Comparison of ENCODE assay signal across 8 cellular contexts in genomic region chrX:130401415-130402210, GRCh38. TPM values are rescaled to one million over a fixed set of nuclear protein-coding genes. Genes with fewer than 3 reads are reported as not detected.
DNase-seq lines count a peak whose midpoint lies in the region; TF ChIP-seq lines count a peak whose summit lies in the region.

A gene with protein sequence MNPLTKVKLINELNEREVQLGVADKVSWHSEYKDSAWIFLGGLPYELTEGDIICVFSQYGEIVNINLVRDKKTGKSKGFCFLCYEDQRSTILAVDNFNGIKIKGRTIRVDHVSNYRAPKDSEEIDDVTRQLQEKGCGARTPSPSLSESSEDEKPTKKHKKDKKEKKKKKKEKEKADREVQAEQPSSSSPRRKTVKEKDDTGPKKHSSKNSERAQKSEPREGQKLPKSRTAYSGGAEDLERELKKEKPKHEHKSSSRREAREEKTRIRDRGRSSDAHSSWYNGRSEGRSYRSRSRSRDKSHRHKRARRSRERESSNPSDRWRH (plus strand): TSS chrX:130401987. CDS start chrX:130402033, 46 bp downstream.

- DNase-seq in HFF-Myc (ENCODE audit: extremely low read depth, low read depth) (peak; percentile 10), MV-4-11 (lab: John Stamatoyannopoulos, UW) (peak; percentile 61), SKM-1 treated with dmso at 0.1 percent for 144 hours (lab: John Stamatoyannopoulos, UW; ENCODE audit: unreplicated experiment) (peak; percentile 51), glomerular visceral epithelial cell (ENCODE audit: extremely low spot score) (peak; percentile 78), osteocyte (ENCODE audit: extremely low spot score, unreplicated experiment) (peak; percentile 92), thyroid gland (peak; percentile 69 to 71)

- H3K27ac ChIP-seq in thyroid gland = peak within 1 kb of the TSS; percentile 61 to 80 (median 64)

- no peaks in the 10 kb centered on the region for H3K27me3 ChIP-seq in thyroid gland

- H3K4me1 ChIP-seq in thyroid gland = peaks cover 0 to 7% of the 10 kb centered on the region in 2 donors

- H3K36me3 ChIP-seq in thyroid gland = no peaks in the 10 kb centered on the region

- H3K4me3 Mint-ChIP-seq in activated naive CD8-positive, alpha-beta T cell = peak within 1 kb of the TSS; percentile 97
- H3K4me3 Mint-ChIP-seq in osteocyte (ENCODE audit: unreplicated experiment) = peak within 1 kb of the TSS; percentile 82

- 5 to 6% methylated on average over 7 to 10 of the region's 47 CpGs for WGBS in thyroid gland, 2 donors

- peak in 1 of 2 donors; percentile 60 for TF ChIP-seq POLR2A in thyroid gland (IDR thresholded peaks at IDR 0.05)

- H3K27me3 Mint-ChIP-seq in activated naive CD8-positive, alpha-beta T cell = peaks cover under 1% of the 10 kb centered on the region
- peaks cover 10% of the 10 kb centered on the region for H3K27me3 Mint-ChIP-seq in osteocyte (ENCODE audit: unreplicated experiment)

- H3K9me3 ChIP-seq in thyroid gland = no peaks in the 10 kb centered on the region

- no peaks in the 10 kb centered on the region for H3K9me3 Mint-ChIP-seq in activated naive CD8-positive, alpha-beta T cell (ENCODE audit: low read depth)
- H3K9me3 Mint-ChIP-seq in osteocyte (ENCODE audit: unreplicated experiment) = no peaks in the 10 kb centered on the region

- H3K36me3 Mint-ChIP-seq in activated naive CD8-positive, alpha-beta T cell = no peaks in the 10 kb centered on the region
- H3K36me3 Mint-ChIP-seq in osteocyte (ENCODE audit: unreplicated experiment) = peaks cover 3% of the 10 kb centered on the region

- H3K4me3 ChIP-seq in GM08714 (ENCODE audit: low read length) (peak within 1 kb of the TSS; percentile 83), HFF-Myc (replicated peaks; ENCODE audit: low read depth, low read length) (peak within 1 kb of the TSS; percentile 62), thyroid gland (replicated peaks in 1 of 3) (peak within 1 kb of the TSS in 2 of 3 donors; percentile 37 to 60)

- H3K4me1 Mint-ChIP-seq in activated naive CD8-positive, alpha-beta T cell (ENCODE audit: low read depth) = peaks cover 27% of the 10 kb centered on the region
- no peaks in the 10 kb centered on the region for H3K4me1 Mint-ChIP-seq in osteocyte (ENCODE audit: unreplicated experiment)

- H3K27ac Mint-ChIP-seq in activated naive CD8-positive, alpha-beta T cell = peak within 1 kb of the TSS; percentile 95
- H3K27ac Mint-ChIP-seq in osteocyte (ENCODE audit: unreplicated experiment) = peak within 1 kb of the TSS; percentile 91

- no peak for TF ChIP-seq CTCF in HFF-Myc (IDR thresholded peaks at IDR 0.05; ENCODE audit: low read depth, low read length, missing control alignments)
- no peak for TF ChIP-seq CTCF in osteocyte (IDR thresholded peaks at IDR 0.05)
- no peak for TF ChIP-seq CTCF in thyroid gland (IDR thresholded peaks at IDR 0.05)

- intact Hi-C loops in thyroid gland (cut with DNase I) = no loop called here

RNA-seq across cellular contexts. Expression of the gene that starts here (rescaled TPM):
- total RNA-seq in osteocyte (20.1 and 20.2 TPM in 2 replicates), thyroid gland (10 to 100 TPM; 11.5 to 27.1 (median 14.1) TPM)

Comparison
In these comparisons a context has a peak if more than half of its experiments do, and no peak if none do; other contexts are left out.
1. Peak in every context shown above with its lines: DNase-seq, H3K4me3 ChIP-seq and H3K27ac ChIP-seq.
2. DNase-seq: peak in every context shown above with its lines; median percentile 92 in osteocyte; 78 in glomerular visceral epithelial cell; 70 in thyroid gland; 61 in MV-4-11; 51 in SKM-1 treated with dmso at 0.1 percent for 144 hours; 10 in HFF-Myc.